In the genomic region with DNA sequence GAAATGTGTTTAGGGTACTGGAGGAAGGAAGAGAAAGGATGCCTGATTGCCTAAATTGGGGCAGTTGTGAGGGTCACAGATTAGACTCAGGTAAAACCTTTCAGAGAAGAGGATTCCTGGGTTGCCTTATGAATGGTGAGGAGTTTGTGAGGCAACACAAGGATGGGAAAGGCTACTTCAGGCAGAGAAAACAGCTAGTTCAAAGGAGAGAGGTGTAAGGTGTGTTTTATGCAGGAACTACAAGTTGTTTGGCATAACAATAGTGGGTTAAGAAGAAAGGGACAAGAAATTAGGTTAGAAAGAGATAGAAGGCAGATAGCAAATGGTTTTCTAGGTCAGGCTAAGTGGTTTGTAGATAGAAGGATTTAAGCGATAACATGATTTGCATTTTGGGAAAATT, we compare ENCODE assay signal across 28 cellular contexts.
"Had no signal": no experiment of that assay in that cellular context is flagged by ENCODE, and none has a peak within 500 bp of the region (broad histone marks: within the 10 kb centered on the region; RNA-seq: fewer than 3 reads in every experiment).

No MANE protein-coding gene starts in this region.

- H3K36me3 ChIP-seq: neural progenitor cell, ovary, right lobe of liver, sigmoid colon, stomach, thoracic aorta, thyroid gland, tibial nerve, upper lobe of left lung, uterus had no signal

- H3K27me3 ChIP-seq: neural progenitor cell, ovary, right lobe of liver, sigmoid colon, stomach, thyroid gland, tibial nerve, upper lobe of left lung, uterus had no signal

- H3K27ac ChIP-seq: neural progenitor cell, ovary, parathyroid adenoma, psoas muscle, right lobe of liver, sigmoid colon, stomach, thoracic aorta, thyroid gland, tibial nerve, upper lobe of left lung, uterus had no signal

- H3K4me1 Mint-ChIP-seq: natural killer cell; nephron; neural progenitor cell; stimulated activated effector memory CD8-positive, alpha-beta T cell treated with anti-CD3 and anti-CD28 coated beads, Interleukin-12 subunit alpha, Interleukin-12 subunit beta, amount 100 ng/mL, for 72 hours; stimulated activated naive B cell treated with anti-CD40 and anti-IgM and Interleukin-4, amounts not matched to agents 10 μg/mL and 1 μg/mL and 100 μg/mL, for 72 hours had no signal

- H3K27ac Mint-ChIP-seq: natural killer cell; nephron; neural progenitor cell; progenitor cell of endocrine pancreas; stimulated activated effector memory CD8-positive, alpha-beta T cell treated with anti-CD3 and anti-CD28 coated beads, Interleukin-12 subunit alpha, Interleukin-12 subunit beta, amount 100 ng/mL, for 72 hours; stimulated activated naive B cell treated with anti-CD40 and anti-IgM and Interleukin-4, amounts not matched to agents 10 μg/mL and 1 μg/mL and 100 μg/mL, for 72 hours; stimulated activated naive CD8-positive, alpha-beta T cell treated with anti-CD3 and anti-CD28 coated beads, Interleukin-15, Interleukin-2, amounts not matched to agents 100 ng/mL and 50 ng/mL, for 24 hours had no signal

- H3K4me3 ChIP-seq: neural progenitor cell, ovary, psoas muscle, right lobe of liver, sigmoid colon, stomach, thoracic aorta, thyroid gland, tibial nerve, upper lobe of left lung, uterus had no signal

- H3K36me3 Mint-ChIP-seq: natural killer cell; neural progenitor cell; stimulated activated effector memory CD8-positive, alpha-beta T cell treated with anti-CD3 and anti-CD28 coated beads, Interleukin-12 subunit alpha, Interleukin-12 subunit beta, amount 100 ng/mL, for 72 hours; stimulated activated naive B cell treated with anti-CD40 and anti-IgM and Interleukin-4, amounts not matched to agents 10 μg/mL and 1 μg/mL and 100 μg/mL, for 72 hours had no signal

- H3K4me2 ChIP-seq: neural progenitor cell had no signal

- H2AFZ ChIP-seq: neural progenitor cell, parathyroid adenoma had no signal

- FAIRE-seq: small intestine had no signal

- H3K27me3 Mint-ChIP-seq: progenitor cell of endocrine pancreas; stimulated activated naive B cell treated with anti-CD40 and anti-IgM and Interleukin-4, amounts not matched to agents 10 μg/mL and 1 μg/mL and 100 μg/mL, for 72 hours; stimulated activated naive CD8-positive, alpha-beta T cell treated with anti-CD3 and anti-CD28 coated beads, Interleukin-15, Interleukin-2, amounts not matched to agents 100 ng/mL and 50 ng/mL, for 24 hours had no signal

- H3K79me2 ChIP-seq: parathyroid adenoma had no signal

- H3K4me1 ChIP-seq: neural progenitor cell, right lobe of liver, uterus had no signal

- H3K9me3 Mint-ChIP-seq: natural killer cell; nephron; stimulated activated effector memory CD8-positive, alpha-beta T cell treated with anti-CD3 and anti-CD28 coated beads, Interleukin-12 subunit alpha, Interleukin-12 subunit beta, amount 100 ng/mL, for 72 hours; stimulated activated naive B cell treated with anti-CD40 and anti-IgM and Interleukin-4, amounts not matched to agents 10 μg/mL and 1 μg/mL and 100 μg/mL, for 72 hours; stimulated activated naive CD8-positive, alpha-beta T cell treated with anti-CD3 and anti-CD28 coated beads, Interleukin-15, Interleukin-2, amounts not matched to agents 100 ng/mL and 50 ng/mL, for 24 hours had no signal

- DNase-seq: natural killer cell; occipital lobe; ovary; posterior cingulate gyrus; psoas muscle; right cardiac atrium; right lobe of liver; sigmoid colon; small intestine; stimulated activated CD4-positive, alpha-beta T cell treated with anti-CD3 and anti-CD28 coated beads, Interleukin-15, amount 100 ng/mL, for 24 hours; stimulated activated CD4-positive, alpha-beta T cell treated with anti-CD3 and anti-CD28 coated beads, Interleukin-2, amount 100 ng/mL, for 24 hours; stimulated activated CD4-positive, alpha-beta T cell treated with anti-CD3 and anti-CD28 coated beads, Interleukin-2, amount 100 ng/mL, for 48 hours; stimulated activated CD4-positive, alpha-beta T cell treated with anti-CD3 and anti-CD28 coated beads, Interleukin-4, amount 100 ng/mL, for 24 hours; stimulated activated naive B cell treated with anti-CD40 and anti-IgM and Interleukin-4, amounts not matched to agents 10 μg/mL and 1 μg/mL and 100 μg/mL, for 72 hours; stimulated activated naive CD4-positive, alpha-beta T cell treated with Interleukin-2 at 50 U/mL for 16 hours; stomach; thyroid gland; trophoblast cell; upper lobe of left lung; uterus had no signal

- H3K4me3 Mint-ChIP-seq: natural killer cell; nephron; neural progenitor cell; stimulated activated effector memory CD8-positive, alpha-beta T cell treated with anti-CD3 and anti-CD28 coated beads, Interleukin-12 subunit alpha, Interleukin-12 subunit beta, amount 100 ng/mL, for 72 hours; stimulated activated naive B cell treated with anti-CD40 and anti-IgM and Interleukin-4, amounts not matched to agents 10 μg/mL and 1 μg/mL and 100 μg/mL, for 72 hours; stimulated activated naive CD8-positive, alpha-beta T cell treated with anti-CD3 and anti-CD28 coated beads, Interleukin-15, Interleukin-2, amounts not matched to agents 100 ng/mL and 50 ng/mL, for 24 hours had no signal

- H3K9ac ChIP-seq: neural progenitor cell, parathyroid adenoma had no signal

- H3K9me3 ChIP-seq: ovary, psoas muscle, right lobe of liver, sigmoid colon, stomach, thoracic aorta, thyroid gland, tibial nerve, upper lobe of left lung, uterus had no signal

- ATAC-seq: natural killer cell; psoas muscle; right cardiac atrium; right lobe of liver; stimulated activated effector memory CD8-positive, alpha-beta T cell treated with anti-CD3 and anti-CD28 coated beads, Interleukin-12 subunit alpha, Interleukin-12 subunit beta, amount 100 ng/mL, for 72 hours; stimulated activated naive B cell treated with anti-CD40 and anti-IgM and Interleukin-4, amounts not matched to agents 10 μg/mL and 1 μg/mL and 100 μg/mL, for 72 hours had no signal
